Comparison of ENCODE assay signal across 23 cellular contexts in the genomic region with DNA sequence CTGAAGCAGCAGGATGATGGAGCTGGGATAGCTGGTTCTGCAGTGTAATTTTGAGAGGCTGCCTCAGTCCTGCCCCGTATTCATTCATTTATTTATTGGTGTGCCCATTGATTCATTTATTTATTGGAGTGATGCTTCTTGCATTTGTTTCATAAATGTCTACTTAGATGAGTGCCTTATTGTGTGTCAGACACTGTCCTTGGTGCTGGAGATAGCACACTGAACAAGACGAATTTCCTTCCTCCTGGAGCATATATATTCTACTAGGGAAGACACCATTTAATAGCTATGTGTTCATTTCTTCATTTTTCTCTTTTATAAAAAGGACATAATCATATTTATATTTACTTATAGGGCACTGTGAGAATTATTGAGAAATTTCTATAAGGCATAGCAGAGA.
A peak's percentile ranks its signal among the peaks of the same experiment; 100 is the strongest.
DNase-seq lines count a peak whose midpoint lies in the region; TF ChIP-seq lines count a peak whose summit lies in the region.
"Had no signal": no experiment of that assay in that cellular context is flagged by ENCODE, and none has a peak within 500 bp of the region (broad histone marks: within the 10 kb centered on the region; RNA-seq: fewer than 3 reads in every experiment).

No MANE protein-coding gene starts in this region.

- TF ChIP-seq CTCF in fibroblast of pulmonary artery (IDR thresholded peaks at IDR 0.05; ENCODE audit: low read length, missing control alignments) (no peak), H9 (conservative IDR thresholded peaks at IDR 0.05) (no peak)

- no peak overlapping the region for H2BK12ac ChIP-seq in H9 (ENCODE audit: insufficient read length, low read depth, low read length)

- H3K79me2 ChIP-seq in H9 (ENCODE audit: insufficient read depth, low read length) (no peaks in the 10 kb centered on the region), mesendoderm (ENCODE audit: control insufficient read depth, insufficient read depth, low read length) (no peaks in the 10 kb centered on the region)

- H2BK5ac ChIP-seq in H9 (ENCODE audit: insufficient read length, low read length) (no peak overlapping the region), mesendoderm (ENCODE audit: low read length) (no peak overlapping the region)

- H3K23ac ChIP-seq in H9 (ENCODE audit: insufficient read length, low read depth, low read length): no peak overlapping the region
- H3K23ac ChIP-seq in mesendoderm (ENCODE audit: low read length): no peak overlapping the region

- H3K4me1 Mint-ChIP-seq in H9: peaks cover 22% of the 10 kb centered on the region in 2 experiments
- H3K4me1 Mint-ChIP-seq: activated naive CD4-positive, alpha-beta T cell treated with anti-CD3 and anti-CD28 coated beads, Interleukin-2, amount 50 U/mL, for 24 hours; CD4-positive, CD25-positive, alpha-beta regulatory T cell had no signal

- no peaks in the 10 kb centered on the region for H3K27me3 Mint-ChIP-seq in H9 (ENCODE audit: low read depth)
- H3K27me3 Mint-ChIP-seq: activated naive CD4-positive, alpha-beta T cell treated with anti-CD3 and anti-CD28 coated beads, Interleukin-2, amount 50 U/mL, for 24 hours; CD4-positive, CD25-positive, alpha-beta regulatory T cell had no signal

- peaks cover 6 to 9% of the 10 kb centered on the region in 2 experiments; a peak in 3 of 5 replicates for H3K9me3 Mint-ChIP-seq in H9
- H3K9me3 Mint-ChIP-seq: activated naive CD4-positive, alpha-beta T cell treated with anti-CD3 and anti-CD28 coated beads, Interleukin-2, amount 50 U/mL, for 24 hours had no signal

- no peaks in the 10 kb centered on the region for H3K23me2 ChIP-seq in H9 (ENCODE audit: insufficient read length, low read depth, low read length, poor library complexity, severe bottlenecking)

- no peaks in the 10 kb centered on the region for H3K9me3 ChIP-seq in H9 (ENCODE audit: control insufficient read depth, low read depth, low read length)
- H3K9me3 ChIP-seq: colonic mucosa, gastrocnemius medialis, sigmoid colon had no signal

- H3K18ac ChIP-seq in H9 (ENCODE audit: insufficient read length, low read depth, low read length): no peak overlapping the region
- H3K18ac ChIP-seq in mesendoderm (ENCODE audit: low read length): no peak overlapping the region

- no peak overlapping the region for H2BK120ac ChIP-seq in H9 (ENCODE audit: low read depth, low read length, poor library complexity, severe bottlenecking)
- no peak overlapping the region for H2BK120ac ChIP-seq in mesendoderm (ENCODE audit: low read depth, low read length)

- TF ChIP-seq EP300 in Ishikawa (IDR thresholded peaks at IDR 0.05; ENCODE audit: borderline replicate concordance): no peak

- in situ Hi-C loops in ACHN (cut with HindIII; ENCODE audit: low pct_ligation_motif_present, low pct_unique_long_range_greater_than_20kb, low sequenced_read_pairs): no loop called here

- H3K9ac ChIP-seq in H9 (ENCODE audit: extremely low read depth, insufficient read length, low read length) (no peak overlapping the region), mesendoderm (ENCODE audit: low read length) (no peak overlapping the region)

- H3K27me3 ChIP-seq in H9 (ENCODE audit: insufficient read depth, low read length) (no peaks in the 10 kb centered on the region), mesendoderm (ENCODE audit: insufficient read depth, low read length, poor library complexity) (no peaks in the 10 kb centered on the region)
- H3K27me3 ChIP-seq: colonic mucosa, gastrocnemius medialis, sigmoid colon had no signal

- no peak overlapping the region for H4K5ac ChIP-seq in H9 (ENCODE audit: insufficient read length, low read depth, low read length)
- no peak overlapping the region for H4K5ac ChIP-seq in mesendoderm (ENCODE audit: low read length)

- no peaks in the 10 kb centered on the region for H4K20me1 ChIP-seq in H9 (ENCODE audit: control insufficient read depth, insufficient read depth, insufficient read length)

- H3T11ph ChIP-seq in H9 (ENCODE audit: low read length): no peak overlapping the region

- no CpG with 5 or more reads among the region's 2 CpGs for WGBS in H9 (ENCODE audit: extremely low coverage, insufficient read length, low lambda C conversion rate)
- no CpG with 5 or more reads among the region's 2 CpGs for WGBS in mesendoderm (ENCODE audit: extremely low coverage, insufficient coverage, low lambda C conversion rate)

- H3K27ac ChIP-seq in H9 (ENCODE audit: insufficient read length, low read depth, low read length) (no peak overlapping the region), mesendoderm (ENCODE audit: low read depth, low read length) (no peak overlapping the region)
- H3K27ac ChIP-seq: colonic mucosa, gastrocnemius medialis, RWPE1, sigmoid colon had no signal

- no peak overlapping the region for H2BK20ac ChIP-seq in H9 (ENCODE audit: low read depth, low read length, poor library complexity, severe bottlenecking)

- H2AFZ ChIP-seq in H9 (ENCODE audit: low read length): no peak overlapping the region

- H3K4ac ChIP-seq in H9 (ENCODE audit: low read depth, low read length) (no peak overlapping the region), mesendoderm (ENCODE audit: low read depth, low read length) (no peak overlapping the region)

- H3K4me1 ChIP-seq in H9 (ENCODE audit: insufficient read depth, low read length) (0 out of 2 replicates have a peak, but pooled peaks cover 2% of the 10 kb centered on the region), mesendoderm (ENCODE audit: control insufficient read depth, low read depth, low read length) (no peaks in the 10 kb centered on the region)
- H3K4me1 ChIP-seq: colonic mucosa, gastrocnemius medialis, sigmoid colon had no signal

- H3K36me3 ChIP-seq in mesendoderm (ENCODE audit: control insufficient read depth, insufficient read depth, low read length): no peaks in the 10 kb centered on the region
- H3K36me3 ChIP-seq: colonic mucosa, gastrocnemius medialis, sigmoid colon had no signal

- H2AK5ac ChIP-seq in H9 (ENCODE audit: insufficient read length, low read length) (no peak overlapping the region), mesendoderm (ENCODE audit: low read length) (no peak overlapping the region)

- no peak overlapping the region for H3K56ac ChIP-seq in H9 (ENCODE audit: insufficient read length, low read depth, low read length)
- no peak overlapping the region for H3K56ac ChIP-seq in mesendoderm (ENCODE audit: low read length)

- H3K79me1 ChIP-seq in H9 (ENCODE audit: insufficient read depth, low read depth, low read length, poor library complexity, severe bottlenecking): no peaks in the 10 kb centered on the region
- H3K79me1 ChIP-seq in mesendoderm (ENCODE audit: low read length): no peaks in the 10 kb centered on the region

- H2BK15ac ChIP-seq in H9 (ENCODE audit: low read depth, low read length) (no peak overlapping the region), mesendoderm (replicated peaks; ENCODE audit: low read depth) (no peak overlapping the region)

- H4K91ac ChIP-seq in H9 (ENCODE audit: insufficient read length, low read depth, low read length): no peak overlapping the region

- H3K4me2 ChIP-seq in H9 (ENCODE audit: insufficient read depth, insufficient read length, low read length) (no peak overlapping the region), mesendoderm (ENCODE audit: low read length) (no peak overlapping the region)

- peaks cover 0 to 8% (median 4%) of the 10 kb centered on the region in 3 experiments; a peak in 4 of 7 replicates for H3K36me3 Mint-ChIP-seq in H9 (ENCODE audit: insufficient read depth in 1 of 3, low read depth in 3 of 3)
- H3K36me3 Mint-ChIP-seq: activated naive CD4-positive, alpha-beta T cell treated with anti-CD3 and anti-CD28 coated beads, Interleukin-2, amount 50 U/mL, for 24 hours; CD4-positive, CD25-positive, alpha-beta regulatory T cell had no signal

- no peak overlapping the region; a peak in 1 of 7 replicates for H3K27ac Mint-ChIP-seq in H9
- H3K27ac Mint-ChIP-seq: activated naive CD4-positive, alpha-beta T cell treated with anti-CD3 and anti-CD28 coated beads, Interleukin-2, amount 50 U/mL, for 24 hours; activated T-cell treated with anti-CD3 and anti-CD28 coated beads, Interleukin-2, amount 50 U/mL, for 72 hours; CD4-positive, CD25-positive, alpha-beta regulatory T cell; nephron had no signal

- H3K4me3 Mint-ChIP-seq in H9: no peak overlapping the region
- H3K4me3 Mint-ChIP-seq: activated naive CD4-positive, alpha-beta T cell treated with anti-CD3 and anti-CD28 coated beads, Interleukin-2, amount 50 U/mL, for 24 hours; activated T-cell treated with anti-CD3 and anti-CD28 coated beads, Interleukin-2, amount 50 U/mL, for 72 hours; CD4-positive, CD25-positive, alpha-beta regulatory T cell; nephron had no signal

- no peak overlapping the region for H3K4me3 ChIP-seq in fibroblast of pulmonary artery (replicated peaks; ENCODE audit: low read depth, low read length)
- H3K4me3 ChIP-seq in mesendoderm (ENCODE audit: low read length): no peak overlapping the region
- H3K4me3 ChIP-seq: colonic mucosa, gastrocnemius medialis, sigmoid colon had no signal

- H4K8ac ChIP-seq in H9 (replicated peaks; ENCODE audit: insufficient read length, low read depth, low read length) (no peak overlapping the region), mesendoderm (ENCODE audit: low read depth, low read length) (no peak overlapping the region)

- TF ChIP-seq RAD21 in Ishikawa (IDR thresholded peaks at IDR 0.05; ENCODE audit: low read depth): no peak

- H3K14ac ChIP-seq in H9 (ENCODE audit: insufficient read depth, low read length): no peak overlapping the region

- DNase-seq in ACHN: peak; percentile 4
- DNase-seq in amniotic epithelial cell (ENCODE audit: low read depth): peak; percentile 44
- peak; percentile 63 for DNase-seq in fibroblast of pulmonary artery (ENCODE audit: low read depth)
- no peak for DNase-seq in NCI-H1436 treated with DMSO at 0.1 percent for 48 hours (lab: John Stamatoyannopoulos, UW)
- DNase-seq in H9: no peak
- DNase-seq in mesendoderm: no peak
- DNase-seq in NCI-H226: no peak
- DNase-seq: activated T-cell treated with anti-CD3 and anti-CD28 coated beads, Interleukin-2, amount 50 U/mL, for 72 hours; CD4-positive, CD25-positive, alpha-beta regulatory T cell; colonic mucosa; gastrocnemius medialis; GDM1; KBM-7; left colon; midbrain; NCI-H187 treated with DMSO at 0.1 percent for 48 hours; NK-92 treated with Interleukin-12 subunit alpha and Interleukin-12 subunit beta, amount 100 ng/mL, for 24 hours; sigmoid colon; T-helper 9 cell had no signal

TF ChIP-seq in Ishikawa, 13 proteins besides CTCF, POLR2A, EP300 and RAD21 (continues in another document):
- TF ChIP-seq CREB1 (IDR thresholded peaks at IDR 0.05; ENCODE audit: low read depth): no peak
- TF ChIP-seq, protein P1, sequence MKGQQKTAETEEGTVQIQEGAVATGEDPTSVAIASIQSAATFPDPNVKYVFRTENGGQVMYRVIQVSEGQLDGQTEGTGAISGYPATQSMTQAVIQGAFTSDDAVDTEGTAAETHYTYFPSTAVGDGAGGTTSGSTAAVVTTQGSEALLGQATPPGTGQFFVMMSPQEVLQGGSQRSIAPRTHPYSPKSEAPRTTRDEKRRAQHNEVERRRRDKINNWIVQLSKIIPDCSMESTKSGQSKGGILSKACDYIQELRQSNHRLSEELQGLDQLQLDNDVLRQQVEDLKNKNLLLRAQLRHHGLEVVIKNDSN (IDR thresholded peaks at IDR 0.05): no peak
- no peak for TF ChIP-seq EGR1 (IDR thresholded peaks at IDR 0.05)
- no peak for TF ChIP-seq MAX (IDR thresholded peaks at IDR 0.05)
- TF ChIP-seq NFIC (IDR thresholded peaks at IDR 0.05): no peak

Comparison
In these comparisons a context has a peak if more than half of its experiments do, and no peak if none do; other contexts are left out.
1. DNase-seq: peak in ACHN (single experiment), amniotic epithelial cell (single experiment) and fibroblast of pulmonary artery (single experiment); none in NCI-H1436 treated with DMSO at 0.1 percent for 48 hours (single experiment), H9 (single experiment), mesendoderm (single experiment) and NCI-H226 (single experiment).